ENCODE assay signal across 15 cellular contexts in the genomic region with DNA sequence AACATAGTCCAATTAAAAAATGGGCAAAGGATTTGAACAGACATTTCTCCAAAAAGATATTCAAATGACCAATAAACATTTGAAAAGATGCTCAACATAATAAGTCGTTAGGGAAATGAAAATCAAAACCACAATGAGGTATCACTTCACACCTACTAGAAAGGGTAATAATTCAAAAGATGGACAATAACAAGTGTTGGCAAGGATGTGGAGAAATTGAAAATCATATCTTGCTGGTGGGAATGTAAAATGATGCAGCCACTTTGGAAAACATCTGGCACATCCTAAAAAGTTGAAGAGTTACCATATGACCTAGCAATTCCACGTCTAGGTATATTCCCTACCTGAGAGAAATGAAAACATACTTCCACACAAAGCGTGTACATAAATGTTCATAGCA. TPM values are rescaled to one million over a fixed set of nuclear protein-coding genes. Genes with fewer than 3 reads are reported as not detected.
A peak's percentile ranks its signal among the peaks of the same experiment; 100 is the strongest.
DNase-seq lines count a peak whose midpoint lies in the region; ATAC-seq, FAIRE-seq and TF ChIP-seq lines count a peak whose summit lies in the region.
"Had no signal": no experiment of that assay in that cellular context is flagged by ENCODE, and none has a peak within 500 bp of the region (broad histone marks: within the 10 kb centered on the region; RNA-seq: fewer than 3 reads in every experiment).

No MANE protein-coding gene starts in this region.

- DNase-seq in activated naive CD4-positive, alpha-beta T cell (lab: John Stamatoyannopoulos, UW), result no peak
- no peak for DNase-seq in keratinocyte (ENCODE audit: low read depth, low spot score)
- no peak for DNase-seq in upper lobe of right lung
- DNase-seq in dermis blood vessel endothelial cell, result no peak
- no peak for DNase-seq in stimulated activated CD4-positive, alpha-beta T cell treated with anti-CD3 and anti-CD28 coated beads, Interleukin-1b, Interleukin-23, amount 100 ng/mL, for 48 hours
- no peak for DNase-seq in HCEC 1CT
- DNase-seq: activated CD8-positive, alpha-beta memory T cell treated with anti-CD3 and anti-CD28 coated beads for 24 hours; AML-193; dorsolateral prefrontal cortex; NCI-H1436 treated with DMSO at 0.1 percent for 48 hours; NCI-H524; stimulated activated CD4-positive, alpha-beta T cell treated with anti-CD3 and anti-CD28 coated beads, Interleukin-15, amount 100 ng/mL, for 24 hours had no signal

- H3K4me2 ChIP-seq in SU-DHL-6 (ENCODE audit: low read depth, low read length, poor library complexity, severe bottlenecking) (peak overlapping the region; percentile 88), keratinocyte (ENCODE audit: control insufficient read depth, extremely low read depth, insufficient read depth, low read depth, low read length) (peak overlapping the region; percentile 83)

- no peak for FAIRE-seq in keratinocyte (lab: Jason Lieb, UNC)
- FAIRE-seq: RCC 7860 had no signal

- peaks cover 13% of the 10 kb centered on the region for H3K36me3 Mint-ChIP-seq in activated naive CD4-positive, alpha-beta T cell treated with anti-CD3 and anti-CD28 coated beads, Interleukin-2, amount 50 U/mL, for 24 hours

- no peak overlapping the region for H3K27ac Mint-ChIP-seq in activated naive CD4-positive, alpha-beta T cell treated with anti-CD3 and anti-CD28 coated beads, Interleukin-2, amount 50 U/mL, for 24 hours

- no peaks in the 10 kb centered on the region for H3K9me2 ChIP-seq in SU-DHL-6 (replicated peaks; ENCODE audit: insufficient read depth, low read length)

- H3K27me3 ChIP-seq in SU-DHL-6 (ENCODE audit: low read length) (no peaks in the 10 kb centered on the region), keratinocyte (ENCODE audit: control insufficient read depth, extremely low read depth, insufficient read depth, low read length) (no peaks in the 10 kb centered on the region), upper lobe of right lung (no peaks in the 10 kb centered on the region)
- H3K27me3 ChIP-seq: dorsolateral prefrontal cortex had no signal

- no peak for TF ChIP-seq CTCF in SU-DHL-6 (IDR thresholded peaks at IDR 0.05; ENCODE audit: insufficient read depth, low read length, poor library complexity, severe bottlenecking)
- no peak for TF ChIP-seq CTCF in keratinocyte (optimal IDR thresholded peaks at IDR 0.05 in 1 of 3, IDR thresholded peaks at IDR 0.05 in 1 of 3, conservative IDR thresholded peaks at IDR 0.05 in 1 of 3; ENCODE audit: extremely low read depth in 1 of 3, insufficient read depth in 2 of 3, low read length in 3 of 3)
- TF ChIP-seq CTCF in upper lobe of right lung (IDR thresholded peaks at IDR 0.05), result no peak

- H3F3A ChIP-seq in SU-DHL-6 (ENCODE audit: insufficient read depth), result no peaks in the 10 kb centered on the region

- no peaks in the 10 kb centered on the region for H3K9me3 ChIP-seq in SU-DHL-6 (ENCODE audit: insufficient read depth, low read length)
- H3K9me3 ChIP-seq in keratinocyte (ENCODE audit: control insufficient read depth, low read depth, low read length), result no peaks in the 10 kb centered on the region
- no peaks in the 10 kb centered on the region for H3K9me3 ChIP-seq in upper lobe of right lung

- H3K9me1 ChIP-seq in keratinocyte (ENCODE audit: control insufficient read depth, extremely low read depth, insufficient read depth, low read length), result peaks cover 3% of the 10 kb centered on the region

- H3K4me1 Mint-ChIP-seq in activated naive CD4-positive, alpha-beta T cell treated with anti-CD3 and anti-CD28 coated beads, Interleukin-2, amount 50 U/mL, for 24 hours, result peaks cover 53% of the 10 kb centered on the region

- H3K4me3 ChIP-seq in SU-DHL-6 (ENCODE audit: insufficient read depth, low read length, poor library complexity, severe bottlenecking) (no peak overlapping the region), keratinocyte (ENCODE audit: control insufficient read depth in 2 of 3, extremely low read depth in 1 of 3, insufficient read depth in 2 of 3, low read depth in 1 of 3, low read length in 3 of 3) (no peak overlapping the region), upper lobe of right lung (peak overlapping the region; percentile 76)

- H3K4me1 ChIP-seq in keratinocyte (ENCODE audit: control insufficient read depth, extremely low read depth, insufficient read depth, low read length), result peaks cover 9% of the 10 kb centered on the region
- peaks cover 11% of the 10 kb centered on the region for H3K4me1 ChIP-seq in upper lobe of right lung

- intact Hi-C loops in upper lobe of right lung (cut with DNase I), result no loop called here

- H3K9me3 Mint-ChIP-seq in activated naive CD4-positive, alpha-beta T cell treated with anti-CD3 and anti-CD28 coated beads, Interleukin-2, amount 50 U/mL, for 24 hours, result no peaks in the 10 kb centered on the region

- H2AFZ ChIP-seq in SU-DHL-6 (ENCODE audit: low read depth, low read length, severe bottlenecking) (no peak overlapping the region), keratinocyte (ENCODE audit: control insufficient read depth, low read length) (no peak overlapping the region)

- H3K4me3 Mint-ChIP-seq in activated naive CD4-positive, alpha-beta T cell treated with anti-CD3 and anti-CD28 coated beads, Interleukin-2, amount 50 U/mL, for 24 hours, result peak overlapping the region; percentile 87

- peaks cover 6% of the 10 kb centered on the region; the same call in 1 of the 2 replicates for H3K36me3 ChIP-seq in SU-DHL-6 (ENCODE audit: low read length)
- no peaks in the 10 kb centered on the region for H3K36me3 ChIP-seq in keratinocyte (ENCODE audit: control insufficient read depth in 2 of 2, extremely low read depth in 1 of 2, insufficient read depth in 2 of 2, low read length in 2 of 2)
- H3K36me3 ChIP-seq in upper lobe of right lung, result no peaks in the 10 kb centered on the region

- H3K9ac ChIP-seq in SU-DHL-6 (ENCODE audit: low read length) (no peak overlapping the region), keratinocyte (ENCODE audit: control insufficient read depth, extremely low read depth, insufficient read depth, low read length) (no peak overlapping the region)

- H3K79me2 ChIP-seq in SU-DHL-6 (ENCODE audit: insufficient read depth, low read length) (peaks cover 63% of the 10 kb centered on the region), keratinocyte (ENCODE audit: control insufficient read depth, insufficient read depth, low read length) (peaks cover 62% of the 10 kb centered on the region)

- H3K27ac ChIP-seq in SU-DHL-6 (ENCODE audit: low read depth, low read length) (no peak overlapping the region), keratinocyte (ENCODE audit: control insufficient read depth, insufficient read depth, low read length) (no peak overlapping the region), upper lobe of right lung (no peak overlapping the region)
- H3K27ac ChIP-seq: dorsolateral prefrontal cortex had no signal

- ATAC-seq in upper lobe of right lung, result no peak

- no peaks in the 10 kb centered on the region for H3K27me3 Mint-ChIP-seq in activated naive CD4-positive, alpha-beta T cell treated with anti-CD3 and anti-CD28 coated beads, Interleukin-2, amount 50 U/mL, for 24 hours

- dilution Hi-C loops in keratinocyte (cut with MboI; ENCODE audit: extremely low pct_ligation_motif_present, low sequenced_read_pairs), result no loop called here

- no peaks in the 10 kb centered on the region; the same call in 1 of the 2 replicates for H4K20me1 ChIP-seq in SU-DHL-6 (ENCODE audit: low read depth, low read length)
- H4K20me1 ChIP-seq in keratinocyte (ENCODE audit: control insufficient read depth, extremely low read depth, insufficient read depth, low read length), result no peaks in the 10 kb centered on the region

RNA-seq across cellular contexts. Expression of gene COX16, which starts 1.9 kb away (rescaled TPM):
- polyA plus RNA-seq in keratinocyte, result 28.5 to 44.1 TPM (median 31.0 TPM) in 3 replicates
- polyA plus RNA-seq in keratinocyte (2011; ENCODE audit: low read depth), result 8.0 TPM
- polyA plus RNA-seq in keratinocyte (2011; cell fraction: cytosol; rRNA removed), result 38.9 and 50.8 TPM in 2 replicates
- 11.0 and 14.0 TPM in 2 replicates for polyA plus RNA-seq in keratinocyte (2011; cell fraction: nucleus; rRNA removed)
- polyA plus RNA-seq in keratinocyte (2012; ENCODE audit: low replicate concordance), result 37.8 and 50.5 TPM in 2 replicates
- polyA minus RNA-seq in keratinocyte, result 5.4 to 8.9 TPM (median 7.3 TPM) in 3 replicates
- polyA minus RNA-seq in keratinocyte (2011; cell fraction: cytosol; rRNA and poly(A)+ RNA removed), result 7.5 TPM
- 3.3 and 3.5 TPM in 2 replicates for polyA minus RNA-seq in keratinocyte (2011; cell fraction: nucleus; rRNA and poly(A)+ RNA removed)
- 26.0 TPM for total RNA-seq in upper lobe of right lung
- 41.0 and 71.0 TPM in 2 replicates for total RNA-seq in dermis blood vessel endothelial cell

RNA-seq across cellular contexts. Expression of gene SYNJ2BP, which starts 59.3 kb away (rescaled TPM):
- 19.3 to 31.4 TPM (median 20.6 TPM) in 3 replicates for polyA plus RNA-seq in keratinocyte
- 3.6 TPM for polyA plus RNA-seq in keratinocyte (2011; ENCODE audit: low read depth)
- polyA plus RNA-seq in keratinocyte (2011; cell fraction: cytosol; rRNA removed), result 17.2 and 33.4 TPM in 2 replicates
- 19.2 and 21.8 TPM in 2 replicates for polyA plus RNA-seq in keratinocyte (2011; cell fraction: nucleus; rRNA removed)
- polyA plus RNA-seq in keratinocyte (2012; ENCODE audit: low replicate concordance), result 7.3 and 14.7 TPM in 2 replicates
- 3.0 to 20.9 TPM (median 19.4 TPM) in 3 replicates for polyA minus RNA-seq in keratinocyte
- polyA minus RNA-seq in keratinocyte (2011; cell fraction: cytosol; rRNA and poly(A)+ RNA removed), result 12.3 TPM
- polyA minus RNA-seq in keratinocyte (2011; cell fraction: nucleus; rRNA and poly(A)+ RNA removed), result 7.5 and 13.6 TPM in 2 replicates
- 42.3 TPM for total RNA-seq in upper lobe of right lung
- 20.1 and 29.1 TPM in 2 replicates for total RNA-seq in dermis blood vessel endothelial cell
